In genomic region chr2:36380624-36381481, GRCh38 we compare ENCODE assay signal across 8 cellular contexts. TPM values are rescaled to one million over a fixed set of nuclear protein-coding genes. Genes with fewer than 3 reads are reported as not detected.
DNase-seq lines count a peak whose midpoint lies in the region; ATAC-seq and TF ChIP-seq lines count a peak whose summit lies in the region.
"Had no signal": no experiment of that assay in that cellular context is flagged by ENCODE, and none has a peak within 500 bp of the region (broad histone marks: within the 10 kb centered on the region; RNA-seq: fewer than 3 reads in every experiment).

No MANE protein-coding gene starts in this region.

- DNase-seq in LoVo (ENCODE audit: low spot score) = peak; percentile 38
- DNase-seq in breast epithelium (ENCODE audit: low spot score in 2 of 2) = no peak
- DNase-seq in left lobe of liver (ENCODE audit: low spot score) = no peak
- DNase-seq in upper lobe of left lung = peak in 1 of 2 donors; percentile 69
- no peak for DNase-seq in suprapubic skin (ENCODE audit: low spot score in 2 of 2)
- no peak for DNase-seq in activated CD4-positive, CD25-positive, alpha-beta regulatory T cell treated with anti-CD3 and anti-CD28 coated beads, Interleukin-2, amount 50 U/mL, for 72 hours
- DNase-seq: Karpas-422 had no signal

- TF ChIP-seq POLR2A in breast epithelium (IDR thresholded peaks at IDR 0.05) (no peak), upper lobe of left lung (IDR thresholded peaks at IDR 0.05) (no peak), suprapubic skin (IDR thresholded peaks at IDR 0.05) (no peak)

- intact Hi-C loops in breast epithelium (cut with DNase I; ENCODE audit: low total_unique reads) = no loop called here

- 50 to 51% methylated on average over 14 to 15 of the region's 15 CpGs for WGBS in upper lobe of left lung, 2 donors
- 71% methylated on average over 14 of the region's 15 CpGs for WGBS in suprapubic skin

- H3K27ac ChIP-seq in breast epithelium (peak overlapping the region; percentile 67 to 78), upper lobe of left lung (peak overlapping the region; percentile 10 to 55 (median 36)), suprapubic skin (no peak overlapping the region)

- H3K4me1 ChIP-seq in breast epithelium (peaks cover 7% of the 10 kb centered on the region in 2 donors), upper lobe of left lung (peaks cover 20 to 38% (median 29%) of the 10 kb centered on the region in 4 donors), suprapubic skin (peaks cover 30% of the 10 kb centered on the region)

- TF ChIP-seq CTCF in breast epithelium (IDR thresholded peaks at IDR 0.05) (no peak), upper lobe of left lung (IDR thresholded peaks at IDR 0.05) (no peak), suprapubic skin (IDR thresholded peaks at IDR 0.05) (no peak)

- H3K27me3 ChIP-seq in breast epithelium = no peaks in the 10 kb centered on the region
- H3K27me3 ChIP-seq in upper lobe of left lung = no peaks in the 10 kb centered on the region
- no peaks in the 10 kb centered on the region for H3K27me3 ChIP-seq in suprapubic skin

- ATAC-seq in left lobe of liver (peak; percentile 59), upper lobe of left lung (ENCODE audit: low FRiP score in 2 of 2) (peak; percentile 34 to 74), GM19463 (IDR thresholded peaks at IDR 0.05; ENCODE audit: unreplicated experiment) (no peak)

- H3K36me3 ChIP-seq in breast epithelium (no peaks in the 10 kb centered on the region), upper lobe of left lung (peaks cover 0 to 4% (median 0%) of the 10 kb centered on the region in 4 donors), suprapubic skin (peaks cover 4% of the 10 kb centered on the region)

- no peaks in the 10 kb centered on the region for H3K9me3 ChIP-seq in breast epithelium
- H3K9me3 ChIP-seq in upper lobe of left lung = no peaks in the 10 kb centered on the region
- no peaks in the 10 kb centered on the region for H3K9me3 ChIP-seq in suprapubic skin

- H3K4me3 ChIP-seq in breast epithelium = no peak overlapping the region
- H3K4me3 ChIP-seq in upper lobe of left lung = no peak overlapping the region
- no peak overlapping the region for H3K4me3 ChIP-seq in suprapubic skin

- no peak for TF ChIP-seq EP300 in upper lobe of left lung (IDR thresholded peaks at IDR 0.05)
- no peak for TF ChIP-seq EP300 in suprapubic skin (IDR thresholded peaks at IDR 0.05)

RNA-seq across cellular contexts. Expression of gene CRIM1, which starts 25.3 kb away (rescaled TPM):
- total RNA-seq in breast epithelium (100 to 1,000 TPM; 166 to 187 (median 178) TPM), left lobe of liver (7.1 TPM), upper lobe of left lung (100 to 1,000 TPM in 4 of 6 donors, 10 to 100 TPM in 2; 74.7 to 128 (median 110) TPM), suprapubic skin (100 to 1,000 TPM in 2 of 4 donors, 10 to 100 TPM in 2; 72.6 to 162 (median 112) TPM)
